In genomic region chr7:100890640-100891521, GRCh38 we compare ENCODE assay signal across 1 cellular context.
TF ChIP-seq lines count a peak whose summit lies in the region.

No MANE protein-coding gene starts in this region.

TF ChIP-seq in HCT116, 20 proteins besides CTCF, POLR2A, EP300 and RAD21 (continued from another document):
- TF ChIP-seq REST (IDR thresholded peaks at IDR 0.05; ENCODE audit: low read depth): no peak
- no peak for TF ChIP-seq TCF7L2 (IDR thresholded peaks at IDR 0.05; ENCODE audit: borderline replicate concordance, extremely low read depth, insufficient read depth, insufficient read length)
- TF ChIP-seq ZBTB33 (IDR thresholded peaks at IDR 0.05; ENCODE audit: extremely low read depth, insufficient replicate concordance, low read length): no peak
- TF ChIP-seq ELF1 (IDR thresholded peaks at IDR 0.05; ENCODE audit: borderline replicate concordance, low read depth): no peak
- TF ChIP-seq SIN3A (IDR thresholded peaks at IDR 0.05; ENCODE audit: low read depth): no peak
- no peak for TF ChIP-seq JUND (IDR thresholded peaks at IDR 0.05)
- no peak for TF ChIP-seq ZFX (IDR thresholded peaks at IDR 0.05)
- no peak for TF ChIP-seq CBX3 (IDR thresholded peaks at IDR 0.05; ENCODE audit: low read depth)
- no peak for TF ChIP-seq FOSL1 (IDR thresholded peaks at IDR 0.05; ENCODE audit: low read depth)
- no peak for TF ChIP-seq ZNF274 (IDR thresholded peaks at IDR 0.05; ENCODE audit: low read depth, low read length)
- TF ChIP-seq MAX (IDR thresholded peaks at IDR 0.05): no peak
- TF ChIP-seq EZH2 (IDR thresholded peaks at IDR 0.05): no peak
- TF ChIP-seq YY1 (IDR thresholded peaks at IDR 0.05; ENCODE audit: extremely low read depth, insufficient replicate concordance, low read depth, low read length): no peak
- no peak for TF ChIP-seq SP1 (IDR thresholded peaks at IDR 0.05; ENCODE audit: low read depth)
